19 cellular contexts compared by ENCODE assay signal in the genomic region with DNA sequence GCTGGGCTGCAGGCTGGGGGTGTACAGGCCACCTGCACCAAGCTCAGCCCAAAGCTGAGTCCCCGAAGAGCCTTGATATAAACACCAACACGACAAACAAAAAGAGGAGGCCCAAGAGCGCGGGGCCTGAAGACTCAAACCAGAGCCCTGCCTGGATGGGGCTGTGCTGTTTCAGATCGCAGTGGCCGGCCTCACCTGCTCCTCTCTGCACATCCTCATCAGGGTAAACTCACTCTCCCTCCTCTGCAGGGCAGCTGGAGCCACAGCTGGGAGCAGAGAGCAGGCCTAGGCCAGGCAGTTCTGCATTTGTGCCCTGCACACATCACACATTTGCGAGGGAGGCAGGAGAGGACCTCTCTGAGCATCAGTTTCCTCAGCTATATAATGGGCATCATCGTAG. TPM values are rescaled to one million over a fixed set of nuclear protein-coding genes. Genes with fewer than 3 reads are reported as not detected.
DNase-seq lines count a peak whose midpoint lies in the region; ATAC-seq, FAIRE-seq and TF ChIP-seq lines count a peak whose summit lies in the region.
"Had no signal": no experiment of that assay in that cellular context is flagged by ENCODE, and none has a peak within 500 bp of the region (broad histone marks: within the 10 kb centered on the region; RNA-seq: fewer than 3 reads in every experiment).

No MANE protein-coding gene starts in this region.

- TF ChIP-seq POLR2A in HepG2 (IDR thresholded peaks at IDR 0.05; ENCODE audit: insufficient read depth in 1 of 2, low read depth in 2 of 2, low read length in 2 of 2) (no peak), spleen (IDR thresholded peaks at IDR 0.05) (no peak), thyroid gland (IDR thresholded peaks at IDR 0.05) (no peak)

- no peak overlapping the region for H3K4me2 ChIP-seq in OCI-LY1 (ENCODE audit: low read length)
- H3K4me2 ChIP-seq in HepG2 (ENCODE audit: low read depth, low read length), result no peak overlapping the region

- no peaks in the 10 kb centered on the region for H4K20me1 ChIP-seq in OCI-LY1 (ENCODE audit: insufficient read depth, low read length)
- H4K20me1 ChIP-seq in HepG2 (ENCODE audit: insufficient read depth, low read length), result no peaks in the 10 kb centered on the region

- no peaks in the 10 kb centered on the region for H3K9me2 ChIP-seq in OCI-LY1 (ENCODE audit: low read depth, low read length)

- TF ChIP-seq CTCF in OCI-LY1 (IDR thresholded peaks at IDR 0.05; ENCODE audit: low read length) (no peak), HepG2 (CRISPR knock-in tag; IDR thresholded peaks at IDR 0.05) (no peak), spleen (IDR thresholded peaks at IDR 0.05 in 8 of 11, conservative IDR thresholded peaks at IDR 0.05 in 3 of 11) (no peak), thyroid gland (IDR thresholded peaks at IDR 0.05) (no peak)

- H3K79me2 ChIP-seq in OCI-LY1 (ENCODE audit: insufficient read depth, low read length), result peaks cover 6% of the 10 kb centered on the region
- H3K79me2 ChIP-seq in HepG2 (ENCODE audit: insufficient read depth, low read length), result peaks cover 5% of the 10 kb centered on the region

- TF ChIP-seq RAD21 in HepG2 (CRISPR knock-in tag; IDR thresholded peaks at IDR 0.05), result no peak

- 85% methylated on average over 8 of the region's 8 CpGs for WGBS in HepG2 (ENCODE audit: low lambda C conversion rate)
- WGBS in spleen, 5 donors, result 89 to 97% (median 93%) methylated on average over 7 to 8 of the region's 8 CpGs
- WGBS in thyroid gland, 2 donors, result 87 to 94% methylated on average over 6 to 8 of the region's 8 CpGs

- FAIRE-seq in HepG2 (lab: Jason Lieb, UNC), result no peak
- FAIRE-seq: H54 had no signal

- CTCF ChIA-PET in HepG2 (lab: Yijun Ruan, JAX; ENCODE audit: low intra/inter-chr PET ratio, low total read pairs), result no interaction called here

- intact Hi-C loops in HepG2 (cut with micrococcal nuclease; ENCODE audit: unreplicated experiment) (no loop called here), spleen (cut with DNase I; ENCODE audit: low total_unique reads) (loop anchor here (5.0 kb wide), 1 partner anchor 230 kb away; no protein-coding TSS in a partner anchor), thyroid gland (cut with DNase I) (loop anchor here (10.0 kb wide), 3 partner anchors 207 to 1827 kb away; no protein-coding TSS in a partner anchor)

- no peak overlapping the region; the same call in 1 of the 2 replicates for H3K9ac ChIP-seq in OCI-LY1 (ENCODE audit: low read length)
- H3K9ac ChIP-seq in HepG2 (ENCODE audit: insufficient read depth, low read depth, low read length), result no peak overlapping the region

- no peaks in the 10 kb centered on the region for H3K9me3 ChIP-seq in OCI-LY1 (ENCODE audit: low read length)
- no peaks in the 10 kb centered on the region for H3K9me3 ChIP-seq in HepG2 (ENCODE audit: low read length)
- H3K9me3 ChIP-seq in spleen, result no peaks in the 10 kb centered on the region
- H3K9me3 ChIP-seq in thyroid gland, result no peaks in the 10 kb centered on the region

- H2AFZ ChIP-seq in OCI-LY1 (ENCODE audit: low read length) (no peak overlapping the region), HepG2 (ENCODE audit: low read length) (no peak overlapping the region)

- H3K36me3 ChIP-seq in OCI-LY1 (ENCODE audit: insufficient read depth, low read length) (peaks cover 6% of the 10 kb centered on the region), HepG2 (replicated peaks in 1 of 2; ENCODE audit: control insufficient read depth in 1 of 2, insufficient read depth in 2 of 2, low read length in 2 of 2) (no peaks in the 10 kb centered on the region; a peak in 1 of 5 replicates), spleen (peaks cover 0 to 27% (median 0%) of the 10 kb centered on the region in 6 donors), thyroid gland (no peaks in the 10 kb centered on the region)

- H3K27ac ChIP-seq in OCI-LY1 (ENCODE audit: low read depth, low read length, poor library complexity, severe bottlenecking), result peak overlapping the region; percentile 99
- no peak overlapping the region for H3K27ac ChIP-seq in HepG2 (ENCODE audit: extremely low read length, insufficient read depth, low read length)
- no peak overlapping the region for H3K27ac ChIP-seq in spleen
- no peak overlapping the region for H3K27ac ChIP-seq in thyroid gland
- H3K27ac ChIP-seq: 22Rv1 had no signal

- TF ChIP-seq EP300 in HepG2 (IDR thresholded peaks at IDR 0.05; ENCODE audit: low read depth in 2 of 2, low read length in 2 of 2) (no peak), HepG2 (CRISPR knock-in tag; IDR thresholded peaks at IDR 0.05; ENCODE audit: borderline replicate concordance) (no peak)

- H3K27me3 ChIP-seq in OCI-LY1 (ENCODE audit: insufficient read depth, low read length), result no peaks in the 10 kb centered on the region
- H3K27me3 ChIP-seq in HepG2 (ENCODE audit: control insufficient read depth in 1 of 2, insufficient read depth in 2 of 2, low read length in 2 of 2), result no peaks in the 10 kb centered on the region
- no peaks in the 10 kb centered on the region for H3K27me3 ChIP-seq in spleen (replicated peaks in 1 of 7)
- no peaks in the 10 kb centered on the region for H3K27me3 ChIP-seq in thyroid gland
- H3K27me3 ChIP-seq: BLaER1 treated with 17β-estradiol and CSF1 and Interleukin-3, amounts not matched to agents 10 nM and 100 nM had no signal

- H3K4me3 ChIP-seq in OCI-LY1 (ENCODE audit: low read depth, low read length, poor library complexity, severe bottlenecking) (no peak overlapping the region), HepG2 (replicated peaks in 1 of 3; ENCODE audit: insufficient read depth in 1 of 3, low read depth in 2 of 3, low read length in 3 of 3) (no peak overlapping the region), spleen (no peak overlapping the region), thyroid gland (replicated peaks in 1 of 3) (no peak overlapping the region)
- H3K4me3 ChIP-seq: BLaER1 treated with 17β-estradiol and CSF1 and Interleukin-3, amounts not matched to agents 10 nM and 100 nM had no signal

- peak; percentile 61 for DNase-seq in activated effector memory CD4-positive, alpha-beta T cell treated with anti-CD3 and anti-CD28 coated beads, Interleukin-2, amount 50 U/mL, for 16 hours
- DNase-seq in activated effector memory CD4-positive, alpha-beta T cell treated with Interleukin-2 at 50 U/mL for 16 hours, result no peak
- DNase-seq in HepG2 (ENCODE audit: low spot score), result no peak
- peak; percentile 76 for DNase-seq in spleen
- DNase-seq in COLO829 (ENCODE audit: low spot score), result no peak
- no peak for DNase-seq in cerebellar nuclear complex (lab: John Stamatoyannopoulos, UW)
- DNase-seq in thyroid gland, result no peak
- DNase-seq: COR-L47, DMS153, Kasumi-1, NCI-H1417, NCI-H2029, NCI-H2171 treated with DMSO at 0.1 percent for 48 hours, NCI-H510A had no signal

- H3K4me1 ChIP-seq in OCI-LY1 (ENCODE audit: insufficient read depth, low read length, severe bottlenecking) (peaks cover 66% of the 10 kb centered on the region), HepG2 (ENCODE audit: insufficient read depth, low read length) (peaks cover 27% of the 10 kb centered on the region), spleen (peaks cover 15 to 81% (median 51%) of the 10 kb centered on the region in 6 donors), thyroid gland (peaks cover 5 to 24% of the 10 kb centered on the region in 2 donors)

- BruUV-seq in HepG2 (replicated peaks; lab: Mats Ljungman, UMichigan), result no TSS peak

- POLR2A ChIA-PET in HepG2 (lab: Yijun Ruan, JAX), result interaction anchor here (1.8 kb wide), 1 partner anchor 44 kb away, joined by 6 read pairs; no protein-coding TSS in a partner anchor

- ATAC-seq in HepG2, result no peak

- H3F3A ChIP-seq in OCI-LY1 (ENCODE audit: insufficient read depth, low read length), result peaks cover 9% of the 10 kb centered on the region; the same call in 1 of the 2 replicates

- in situ Hi-C loops in HepG2 (cut with HindIII; ENCODE audit: extremely low pct_ligation_motif_present, low pct_unique_long_range_greater_than_20kb), result loop anchor here (10.0 to 25.0 kb wide), 2 partner anchors 197 to 825 kb away; no protein-coding TSS in a partner anchor

RNA-seq across cellular contexts. Expression of a gene that starts 3.7 kb away (rescaled TPM):
- total RNA-seq in HepG2 (2016; rRNA removed; fragmentation: Illumina TruSeq; extraction: Trizol) (29.6 and 34.2 TPM in 2 replicates), spleen (100 to 1,000 TPM in 1 of 7 donors, 10 to 100 TPM in 6; 49.2 to 120 (median 61.6) TPM), thyroid gland (10 to 100 TPM; 11.0 to 16.0 (median 12.0) TPM)
- 29.5 and 32.8 TPM in 2 replicates for total RNA-seq in HepG2 (2016; cell fraction: cytosol; rRNA removed; fragmentation: Illumina TruSeq; extraction: Trizol; ENCODE audit: low read depth)
- total RNA-seq in HepG2 (2016; cell fraction: insoluble cytoplasmic fraction; rRNA removed; fragmentation: Illumina TruSeq; extraction: Trizol), result 24.0 and 34.3 TPM in 2 replicates
- 69.5 and 80.5 TPM in 2 replicates for total RNA-seq in HepG2 (2016; cell fraction: membrane; rRNA removed; fragmentation: Illumina TruSeq; extraction: Trizol)
- 16.2 and 19.5 TPM in 2 replicates for total RNA-seq in HepG2 (2016; cell fraction: nucleus; rRNA removed; fragmentation: Illumina TruSeq; extraction: Trizol)
- polyA plus RNA-seq in HepG2 (2011; rRNA removed) (24.2 and 30.0 TPM in 2 replicates), spleen (10 to 100 TPM; 48.6 to 87.8 (median 81.2) TPM)
- 25.8 and 35.6 TPM in 2 replicates for polyA plus RNA-seq in HepG2 (2011; cell fraction: cytosol; rRNA removed)
- polyA plus RNA-seq in HepG2 (2011; cell fraction: nucleus; rRNA removed), result 24.4 and 25.9 TPM in 2 replicates
- 13.9 and 24.8 TPM in 2 replicates for polyA plus RNA-seq in HepG2 (2012)
- 44.0 and 53.1 TPM in 2 replicates for polyA plus RNA-seq in HepG2 (2016; cell fraction: cytosol; fragmentation: Illumina TruSeq; extraction: Trizol; ENCODE audit: low read depth)
- 40.7 and 50.0 TPM in 2 replicates for polyA plus RNA-seq in HepG2 (2016; cell fraction: insoluble cytoplasmic fraction; fragmentation: Illumina TruSeq; extraction: Trizol; ENCODE audit: low read depth)
- polyA plus RNA-seq in HepG2 (2016; cell fraction: membrane; fragmentation: Illumina TruSeq; extraction: Trizol; ENCODE audit: low read depth), result 80.4 and 89.1 TPM in 2 replicates
- 34.0 and 39.8 TPM in 2 replicates for polyA plus RNA-seq in HepG2 (2016; cell fraction: nucleus; fragmentation: Illumina TruSeq; extraction: Trizol; ENCODE audit: insufficient read depth, low read depth)
- 9.8 and 33.7 TPM in 2 replicates for polyA minus RNA-seq in HepG2 (2011; rRNA and poly(A)+ RNA removed; ENCODE audit: low replicate concordance)
- polyA minus RNA-seq in HepG2 (2011; cell fraction: cytosol; rRNA and poly(A)+ RNA removed), result 16.2 and 17.4 TPM in 2 replicates
- polyA minus RNA-seq in HepG2 (2011; cell fraction: nucleus; rRNA and poly(A)+ RNA removed), result 6.2 and 7.1 TPM in 2 replicates

RNA-seq across cellular contexts. Expression of a gene that starts 36.4 kb away (rescaled TPM):
- total RNA-seq in HepG2 (2016; rRNA removed; fragmentation: Illumina TruSeq; extraction: Trizol) (72.9 and 84.7 TPM in 2 replicates), spleen (10 to 100 TPM; 22.0 to 41.3 (median 24.2) TPM), thyroid gland (10 to 100 TPM; 17.5 to 26.4 (median 22.3) TPM)
- total RNA-seq in HepG2 (2016; cell fraction: cytosol; rRNA removed; fragmentation: Illumina TruSeq; extraction: Trizol; ENCODE audit: low read depth), result 7.0 TPM in 2 replicates
- 69.1 and 75.0 TPM in 2 replicates for total RNA-seq in HepG2 (2016; cell fraction: insoluble cytoplasmic fraction; rRNA removed; fragmentation: Illumina TruSeq; extraction: Trizol)
- 12.7 and 13.6 TPM in 2 replicates for total RNA-seq in HepG2 (2016; cell fraction: membrane; rRNA removed; fragmentation: Illumina TruSeq; extraction: Trizol)
- 52.3 and 56.5 TPM in 2 replicates for total RNA-seq in HepG2 (2016; cell fraction: nucleus; rRNA removed; fragmentation: Illumina TruSeq; extraction: Trizol)
- polyA plus RNA-seq in HepG2 (2011; rRNA removed) (29.2 and 36.1 TPM in 2 replicates), spleen (10 to 100 TPM; 16.2 to 20.2 (median 16.7) TPM)
- polyA plus RNA-seq in HepG2 (2011; cell fraction: cytosol; rRNA removed), result 38.8 and 67.0 TPM in 2 replicates
- polyA plus RNA-seq in HepG2 (2011; cell fraction: nucleus; rRNA removed), result 104 and 106 TPM in 2 replicates
- 40.7 and 46.9 TPM in 2 replicates for polyA plus RNA-seq in HepG2 (2012)
- polyA plus RNA-seq in HepG2 (2016; cell fraction: cytosol; fragmentation: Illumina TruSeq; extraction: Trizol; ENCODE audit: low read depth), result 5.7 and 6.3 TPM in 2 replicates
- polyA plus RNA-seq in HepG2 (2016; cell fraction: insoluble cytoplasmic fraction; fragmentation: Illumina TruSeq; extraction: Trizol; ENCODE audit: low read depth), result 85.9 and 97.1 TPM in 2 replicates
- polyA plus RNA-seq in HepG2 (2016; cell fraction: membrane; fragmentation: Illumina TruSeq; extraction: Trizol; ENCODE audit: low read depth), result 6.4 and 8.4 TPM in 2 replicates
- 70.0 and 74.0 TPM in 2 replicates for polyA plus RNA-seq in HepG2 (2016; cell fraction: nucleus; fragmentation: Illumina TruSeq; extraction: Trizol; ENCODE audit: insufficient read depth, low read depth)
- polyA minus RNA-seq in HepG2 (2011; rRNA and poly(A)+ RNA removed; ENCODE audit: low replicate concordance), result 47.5 and 58.8 TPM in 2 replicates
- 20.8 and 32.8 TPM in 2 replicates for polyA minus RNA-seq in HepG2 (2011; cell fraction: cytosol; rRNA and poly(A)+ RNA removed)
- polyA minus RNA-seq in HepG2 (2011; cell fraction: nucleus; rRNA and poly(A)+ RNA removed), result 119 and 124 TPM in 2 replicates

RNA-seq across cellular contexts. Expression of a gene that starts 57.9 kb away (rescaled TPM):
- total RNA-seq in HepG2 (2016; rRNA removed; fragmentation: Illumina TruSeq; extraction: Trizol) (not detected in 2 replicates), spleen (not detected), thyroid gland (not detected)
- total RNA-seq in HepG2 (2016; cell fraction: cytosol; rRNA removed; fragmentation: Illumina TruSeq; extraction: Trizol; ENCODE audit: low read depth), result not detected in 2 replicates
- not detected in 2 replicates for total RNA-seq in HepG2 (2016; cell fraction: insoluble cytoplasmic fraction; rRNA removed; fragmentation: Illumina TruSeq; extraction: Trizol)
- total RNA-seq in HepG2 (2016; cell fraction: membrane; rRNA removed; fragmentation: Illumina TruSeq; extraction: Trizol), result not detected in 2 replicates
- not detected in 2 replicates for total RNA-seq in HepG2 (2016; cell fraction: nucleus; rRNA removed; fragmentation: Illumina TruSeq; extraction: Trizol)
- polyA plus RNA-seq in HepG2 (2011; rRNA removed) (not detected in 2 replicates), spleen (not detected)
- polyA plus RNA-seq in HepG2 (2011; cell fraction: cytosol; rRNA removed), result not detected in 2 replicates
- polyA plus RNA-seq in HepG2 (2011; cell fraction: nucleus; rRNA removed), result not detected in 2 replicates
- not detected in 2 replicates for polyA plus RNA-seq in HepG2 (2012)
- polyA plus RNA-seq in HepG2 (2016; cell fraction: cytosol; fragmentation: Illumina TruSeq; extraction: Trizol; ENCODE audit: low read depth), result not detected in 2 replicates
- not detected in 2 replicates for polyA plus RNA-seq in HepG2 (2016; cell fraction: insoluble cytoplasmic fraction; fragmentation: Illumina TruSeq; extraction: Trizol; ENCODE audit: low read depth)
- not detected in 2 replicates for polyA plus RNA-seq in HepG2 (2016; cell fraction: membrane; fragmentation: Illumina TruSeq; extraction: Trizol; ENCODE audit: low read depth)
- not detected in 2 replicates for polyA plus RNA-seq in HepG2 (2016; cell fraction: nucleus; fragmentation: Illumina TruSeq; extraction: Trizol; ENCODE audit: insufficient read depth, low read depth)
- polyA minus RNA-seq in HepG2 (2011; rRNA and poly(A)+ RNA removed; ENCODE audit: low replicate concordance), result not detected in 2 replicates
- polyA minus RNA-seq in HepG2 (2011; cell fraction: cytosol; rRNA and poly(A)+ RNA removed), result not detected in 2 replicates
- polyA minus RNA-seq in HepG2 (2011; cell fraction: nucleus; rRNA and poly(A)+ RNA removed), result not detected in 2 replicates
- total RNA-seq: RPMI7951 had no signal

Comparison
In these comparisons a context has a peak if more than half of its experiments do, and no peak if none do; other contexts are left out.
1. DNase-seq: peak in activated effector memory CD4-positive, alpha-beta T cell treated with anti-CD3 and anti-CD28 coated beads, Interleukin-2, amount 50 U/mL, for 16 hours (single experiment) and spleen (single experiment); none in activated effector memory CD4-positive, alpha-beta T cell treated with Interleukin-2 at 50 U/mL for 16 hours (single experiment), HepG2 (single experiment), COLO829 (single experiment), cerebellar nuclear complex (0 of 2) and thyroid gland (0 of 2).